Comparison of ENCODE assay signal across 25 cellular contexts in genomic region chr12:106672308-106673085, GRCh38.
A peak's percentile ranks its signal among the peaks of the same experiment; 100 is the strongest.
DNase-seq lines count a peak whose midpoint lies in the region; TF ChIP-seq lines count a peak whose summit lies in the region.
"Had no signal": no experiment of that assay in that cellular context is flagged by ENCODE, and none has a peak within 500 bp of the region (broad histone marks: within the 10 kb centered on the region; RNA-seq: fewer than 3 reads in every experiment).

No MANE protein-coding gene starts in this region.

- DNase-seq in H7 (peak; percentile 52), astrocyte of the cerebellum (ENCODE audit: low read depth) (peak; percentile 13), neuronal stem cell (ENCODE audit: low spot score) (peak; percentile 82), dedifferentiated amniotic fluid mesenchymal stem cell (ENCODE audit: extremely low spot score) (no peak), mesenteric fat pad (ENCODE audit: low spot score) (no peak), trophoblast cell (no peak)
- DNase-seq in activated effector memory CD4-positive, alpha-beta T cell treated with anti-CD3 and anti-CD28 coated beads, Interleukin-2, amount 50 U/mL, for 16 hours = no peak
- DNase-seq: activated CD4-positive, alpha-beta T cell treated with anti-CD3 and anti-CD28 coated beads for 36 hours; activated CD8-positive, alpha-beta memory T cell treated with anti-CD3 and anti-CD28 coated beads for 24 hours; activated naive CD4-positive, alpha-beta T cell treated with anti-CD3 and anti-CD28 coated beads, Interleukin-2, amount 10 ng/mL, durations not matched to agents 7 days and 5 days; activated T-cell treated with anti-CD3 and anti-CD28 coated beads, Interleukin-2, amount 50 U/mL, for 4 hours; effector CD8-positive, alpha-beta T cell; foreskin melanocyte; GF-D8; kidney glomerular epithelial cell; MM.1S; naive thymus-derived CD8-positive, alpha-beta T cell; NCI-H1417 treated with DMSO at 0.1 percent for 48 hours; NCI-H345; SIG-M5; stimulated activated CD4-positive, alpha-beta T cell treated with anti-CD3 and anti-CD28 coated beads, Interleukin-1b, Interleukin-23, amount 100 ng/mL, for 48 hours; T-cell; uterus had no signal

- no peak overlapping the region for H4K12ac ChIP-seq in trophoblast cell (ENCODE audit: low read depth, low read length)

- H2AFZ ChIP-seq in neuronal stem cell (ENCODE audit: low read length) (no peak overlapping the region), trophoblast cell (ENCODE audit: insufficient read depth, low read length, poor library complexity) (no peak overlapping the region)

- H3K18ac ChIP-seq in neuronal stem cell (ENCODE audit: low read length) (no peak overlapping the region), trophoblast cell (ENCODE audit: low read length) (no peak overlapping the region)

- H3K27ac ChIP-seq in iPS-18a (ENCODE audit: low read length) (no peak overlapping the region), neuronal stem cell (replicated peaks; ENCODE audit: low read length) (peak overlapping the region; percentile 92), trophoblast cell (ENCODE audit: low read depth, low read length) (no peak overlapping the region)
- H3K27ac ChIP-seq: uterus had no signal

- in situ Hi-C loops in astrocyte of the cerebellum (cut with HindIII; ENCODE audit: low sequenced_read_pairs) = no loop called here

- H2BK12ac ChIP-seq in neuronal stem cell (ENCODE audit: low read length) (no peak overlapping the region), trophoblast cell (ENCODE audit: low read length) (no peak overlapping the region)

- H3K79me1 ChIP-seq in neuronal stem cell (ENCODE audit: low read depth, low read length) (no peaks in the 10 kb centered on the region), trophoblast cell (ENCODE audit: low read length) (no peaks in the 10 kb centered on the region)

- H3K36me3 ChIP-seq in H7 (replicated peaks; ENCODE audit: control insufficient read depth, insufficient read depth, low read length) = no peaks in the 10 kb centered on the region
- no peaks in the 10 kb centered on the region for H3K36me3 ChIP-seq in iPS-18a (ENCODE audit: control insufficient read depth, low read depth, low read length)
- peaks cover 0 to 69% of the 10 kb centered on the region in 2 donors for H3K36me3 ChIP-seq in neuronal stem cell (replicated peaks in 1 of 2; ENCODE audit: control insufficient read depth in 2 of 2, insufficient read depth in 2 of 2, low read length in 2 of 2)
- H3K36me3 ChIP-seq in trophoblast cell (ENCODE audit: control insufficient read depth in 1 of 2, insufficient read depth in 2 of 2, low read length in 2 of 2) = no peaks in the 10 kb centered on the region
- H3K36me3 ChIP-seq: uterus had no signal

- no peak overlapping the region for H2BK15ac ChIP-seq in neuronal stem cell (ENCODE audit: low read length)

- H3K9me3 ChIP-seq in iPS-18a (ENCODE audit: control insufficient read depth, low read depth, low read length) (no peaks in the 10 kb centered on the region), neuronal stem cell (replicated peaks in 1 of 2; ENCODE audit: control insufficient read depth in 2 of 2, insufficient read depth in 1 of 2, low read depth in 1 of 2, low read length in 2 of 2) (peaks cover 0 to under 1% of the 10 kb centered on the region in 2 donors), trophoblast cell (ENCODE audit: insufficient read depth, low read depth, low read length) (no peaks in the 10 kb centered on the region)
- H3K9me3 ChIP-seq: uterus had no signal

- H3K9ac ChIP-seq in iPS-18a (ENCODE audit: low read length) = no peak overlapping the region
- no peak overlapping the region for H3K9ac ChIP-seq in neuronal stem cell (ENCODE audit: low read depth, low read length, poor library complexity)
- H3K9ac ChIP-seq in trophoblast cell (ENCODE audit: low read length) = no peak overlapping the region

- H3K4ac ChIP-seq in neuronal stem cell (ENCODE audit: low read length) (no peak overlapping the region), trophoblast cell (ENCODE audit: low read depth, low read length) (no peak overlapping the region)

- H2BK5ac ChIP-seq in neuronal stem cell (ENCODE audit: low read length) (no peak overlapping the region), trophoblast cell (ENCODE audit: low read depth, low read length, poor library complexity) (no peak overlapping the region)

- H3K23ac ChIP-seq in neuronal stem cell (ENCODE audit: low read depth, low read length, poor library complexity) = no peak overlapping the region
- no peak overlapping the region for H3K23ac ChIP-seq in trophoblast cell (ENCODE audit: low read length)

- no CpG with 5 or more reads among the region's 8 CpGs for WGBS in neuronal stem cell (ENCODE audit: extremely low coverage in 2 of 2, insufficient read length in 2 of 2, insufficient replicate concordance in 1 of 2), 2 donors
- WGBS in trophoblast cell (ENCODE audit: extremely low coverage, insufficient coverage, insufficient read length) = no CpG with 5 or more reads among the region's 8 CpGs

- H3K14ac ChIP-seq in neuronal stem cell (ENCODE audit: low read length) = no peak overlapping the region
- H3K14ac ChIP-seq in trophoblast cell (ENCODE audit: low read length) = no peak overlapping the region

- H3K4me2 ChIP-seq in neuronal stem cell (ENCODE audit: insufficient read depth, low read length, poor library complexity, severe bottlenecking) (peak overlapping the region; percentile 68), trophoblast cell (ENCODE audit: low read length) (no peak overlapping the region)

- H2BK120ac ChIP-seq in neuronal stem cell (ENCODE audit: low read depth, low read length) (no peak overlapping the region), trophoblast cell (ENCODE audit: insufficient read depth, low read length, poor library complexity) (no peak overlapping the region)

- H3K79me2 ChIP-seq in trophoblast cell (ENCODE audit: control insufficient read depth, insufficient read depth, low read length, poor library complexity) = no peaks in the 10 kb centered on the region

- no peak overlapping the region for H4K91ac ChIP-seq in neuronal stem cell (ENCODE audit: low read depth, low read length, poor library complexity)
- no peak overlapping the region for H4K91ac ChIP-seq in trophoblast cell (ENCODE audit: low read depth, low read length)

- H2AK5ac ChIP-seq in neuronal stem cell (ENCODE audit: low read depth, low read length) (no peak overlapping the region), trophoblast cell (ENCODE audit: low read length) (no peak overlapping the region)

- H3K27me3 ChIP-seq in H7 (ENCODE audit: control insufficient read depth, insufficient read depth, low read length) = no peaks in the 10 kb centered on the region
- H3K27me3 ChIP-seq in iPS-18a (ENCODE audit: control insufficient read depth, insufficient read depth, low read length) = no peaks in the 10 kb centered on the region
- H3K27me3 ChIP-seq in neuronal stem cell (ENCODE audit: control insufficient read depth in 3 of 3, insufficient read depth in 3 of 3, low read depth in 1 of 3, low read length in 3 of 3) = no peaks in the 10 kb centered on the region
- no peaks in the 10 kb centered on the region for H3K27me3 ChIP-seq in trophoblast cell (ENCODE audit: insufficient read depth, low read length)
- H3K27me3 ChIP-seq: uterus had no signal

- H3K4me3 ChIP-seq in H7 (ENCODE audit: insufficient read depth, low read depth, low read length) = no peak overlapping the region
- no peak overlapping the region for H3K4me3 ChIP-seq in astrocyte of the cerebellum (ENCODE audit: low read depth, low read length)
- peak overlapping the region; percentile 21 for H3K4me3 ChIP-seq in iPS-18a (ENCODE audit: low read length)
- H3K4me3 ChIP-seq in neuronal stem cell (ENCODE audit: low read length in 2 of 2) = peak overlapping the region in 1 of 2 donors; percentile 14
- H3K4me3 ChIP-seq in trophoblast cell (ENCODE audit: low read depth, low read length) = no peak overlapping the region
- H3K4me3 ChIP-seq: K562, uterus had no signal

- no peak for TF ChIP-seq CTCF in astrocyte of the cerebellum (IDR thresholded peaks at IDR 0.05; ENCODE audit: low read depth, low read length, missing control alignments)

- H4K8ac ChIP-seq in neuronal stem cell (ENCODE audit: low read depth, low read length) = no peak overlapping the region
- H4K8ac ChIP-seq in trophoblast cell (ENCODE audit: low read depth, low read length) = no peak overlapping the region

- peaks cover 14% of the 10 kb centered on the region for H3K4me1 ChIP-seq in iPS-18a (ENCODE audit: control insufficient read depth, low read depth, low read length)
- peaks cover 18 to 19% of the 10 kb centered on the region in 2 donors for H3K4me1 ChIP-seq in neuronal stem cell (ENCODE audit: control insufficient read depth in 2 of 2, insufficient read depth in 1 of 2, low read depth in 1 of 2, low read length in 2 of 2)
- H3K4me1 ChIP-seq in trophoblast cell (ENCODE audit: control insufficient read depth in 1 of 2, insufficient read depth in 2 of 2, low read length in 2 of 2) = no peaks in the 10 kb centered on the region
- H3K4me1 ChIP-seq: uterus had no signal

Comparison
In these comparisons a context has a peak if more than half of its experiments do, and no peak if none do; other contexts are left out.
1. DNase-seq: peak in H7 (single experiment), astrocyte of the cerebellum (single experiment) and neuronal stem cell (single experiment); none in activated effector memory CD4-positive, alpha-beta T cell treated with anti-CD3 and anti-CD28 coated beads, Interleukin-2, amount 50 U/mL, for 16 hours (single experiment), dedifferentiated amniotic fluid mesenchymal stem cell (single experiment), mesenteric fat pad (single experiment) and trophoblast cell (0 of 2).